10 cellular contexts compared by ENCODE assay signal in the genomic region with DNA sequence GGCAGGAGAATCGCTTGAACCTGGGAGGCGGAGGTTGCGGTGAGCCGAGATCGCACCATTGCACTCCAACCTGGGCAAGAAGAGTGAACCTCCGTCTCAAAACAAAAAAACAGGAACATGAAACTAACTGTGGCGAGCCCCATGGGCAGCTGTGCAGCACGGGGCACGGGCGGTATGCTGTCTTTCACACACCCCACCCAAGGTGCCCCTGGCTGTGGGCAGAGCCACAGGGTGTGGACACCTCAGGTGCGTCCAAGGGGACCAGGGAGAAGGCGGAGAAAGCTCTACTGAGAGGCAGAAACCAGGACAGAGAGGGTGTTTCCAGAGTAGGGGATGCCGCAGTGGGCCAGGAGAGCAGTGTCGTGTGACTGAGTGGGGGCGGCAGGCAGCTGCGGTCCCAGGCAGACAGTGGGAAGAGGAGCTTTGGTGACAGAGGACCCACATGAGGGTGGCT. TPM values are rescaled to one million over a fixed set of nuclear protein-coding genes. Genes with fewer than 3 reads are reported as not detected.
A peak's percentile ranks its signal among the peaks of the same experiment; 100 is the strongest.
DNase-seq lines count a peak whose midpoint lies in the region; ATAC-seq and TF ChIP-seq lines count a peak whose summit lies in the region.
"Had no signal": no experiment of that assay in that cellular context is flagged by ENCODE, and none has a peak within 500 bp of the region (broad histone marks: within the 10 kb centered on the region; RNA-seq: fewer than 3 reads in every experiment).

No MANE protein-coding gene starts in this region.

- peaks cover 82% of the 10 kb centered on the region for H3K36me3 Mint-ChIP-seq in nephron progenitor cell (ENCODE audit: low read depth)

- H3K9me3 Mint-ChIP-seq in nephron progenitor cell = peaks cover 39% of the 10 kb centered on the region

- no peak for DNase-seq in nephron progenitor cell
- DNase-seq in HuH-7.5 (ENCODE audit: low spot score) = no peak
- DNase-seq in A172 (ENCODE audit: low spot score) = no peak
- DNase-seq in DMS114 treated with DMSO at 0.1 percent for 48 hours (lab: John Stamatoyannopoulos, UW; ENCODE audit: unreplicated experiment) = no peak
- DNase-seq in NCI-H446 treated with DMSO at 0.1 percent for 48 hours (lab: John Stamatoyannopoulos, UW) = no peak
- DNase-seq: HCEC 1CT had no signal

- no peaks in the 10 kb centered on the region for H3K27me3 Mint-ChIP-seq in nephron progenitor cell (ENCODE audit: low read depth, poor library complexity)
- H3K27me3 Mint-ChIP-seq: brain had no signal

- H3K4me3 Mint-ChIP-seq in nephron progenitor cell = no peak overlapping the region
- H3K4me3 Mint-ChIP-seq: brain had no signal

- ATAC-seq in GM18867 (IDR thresholded peaks at IDR 0.05; ENCODE audit: unreplicated experiment) (peak; percentile 84), GM21723 (IDR thresholded peaks at IDR 0.05; ENCODE audit: unreplicated experiment) (peak; percentile 75), HG03575 (IDR thresholded peaks at IDR 0.05; ENCODE audit: extremely low read depth, insufficient number of reproducible peaks, low FRiP score, unreplicated experiment) (peak; percentile 64)

- peak overlapping the region; percentile 93 for H3K27ac Mint-ChIP-seq in nephron progenitor cell

- no peak for TF ChIP-seq CTCF in nephron progenitor cell (IDR thresholded peaks at IDR 0.05)

- H3K4me1 Mint-ChIP-seq in nephron progenitor cell = no peaks in the 10 kb centered on the region
- H3K4me1 Mint-ChIP-seq: brain had no signal

RNA-seq across cellular contexts. Expression of gene CARS2, which starts 29.8 kb away (rescaled TPM):
- 71.8 and 73.1 TPM in 2 replicates for total RNA-seq in A172 (2014; rRNA removed; shearing (Covaris generic))

RNA-seq across cellular contexts. Expression of gene ING1, which starts 37.4 kb away (rescaled TPM):
- total RNA-seq in A172 (2014; rRNA removed; shearing (Covaris generic)) = 14.4 and 20.6 TPM in 2 replicates
